In genomic region chr20:9460518-9460917, GRCh38 we compare ENCODE assay signal across 18 cellular contexts. TPM values are rescaled to one million over a fixed set of nuclear protein-coding genes. Genes with fewer than 3 reads are reported as not detected.
DNase-seq lines count a peak whose midpoint lies in the region; TF ChIP-seq lines count a peak whose summit lies in the region.
"Had no signal": no experiment of that assay in that cellular context is flagged by ENCODE, and none has a peak within 500 bp of the region (broad histone marks: within the 10 kb centered on the region; RNA-seq: fewer than 3 reads in every experiment).

No MANE protein-coding gene starts in this region.

- H3K36me3 ChIP-seq in BLaER1, result no peaks in the 10 kb centered on the region

- H3K9ac ChIP-seq in BLaER1, result no peak overlapping the region

- POLR2A ChIA-PET in activated CD4-positive, alpha-beta memory T cell treated with anti-CD3 and anti-CD28 coated beads, Interleukin-2, amount 10 ng/mL, durations not matched to agents 7 days and 5 days (lab: Charles Lee), result no interaction called here

- TF ChIP-seq CTCF in cardiac fibroblast (IDR thresholded peaks at IDR 0.05; ENCODE audit: low read depth, low read length), result no peak

- H3K36me3 Mint-ChIP-seq in activated naive CD4-positive, alpha-beta T cell treated with anti-CD3 and anti-CD28 coated beads, Interleukin-2, amount 10 ng/mL, durations not matched to agents 7 days and 5 days, result no peaks in the 10 kb centered on the region
- H3K36me3 Mint-ChIP-seq in activated CD4-positive, alpha-beta memory T cell treated with anti-CD3 and anti-CD28 coated beads, Interleukin-2, amount 10 ng/mL, durations not matched to agents 7 days and 5 days (ENCODE audit: low read depth), result no peaks in the 10 kb centered on the region

- H4K20me1 ChIP-seq in BLaER1, result no peaks in the 10 kb centered on the region

- CTCF ChIA-PET in activated naive CD4-positive, alpha-beta T cell treated with anti-CD3 and anti-CD28 coated beads, Interleukin-2, amount 10 ng/mL, durations not matched to agents 7 days and 5 days (lab: Charles Lee), result no interaction called here
- CTCF ChIA-PET in activated CD4-positive, alpha-beta memory T cell treated with anti-CD3 and anti-CD28 coated beads, Interleukin-2, amount 10 ng/mL, durations not matched to agents 7 days and 5 days (lab: Charles Lee), result no interaction called here

- H3K4me3 Mint-ChIP-seq in activated naive CD4-positive, alpha-beta T cell treated with anti-CD3 and anti-CD28 coated beads, Interleukin-2, amount 10 ng/mL, durations not matched to agents 7 days and 5 days, result no peak overlapping the region
- no peak overlapping the region for H3K4me3 Mint-ChIP-seq in activated CD4-positive, alpha-beta memory T cell treated with anti-CD3 and anti-CD28 coated beads, Interleukin-2, amount 10 ng/mL, durations not matched to agents 7 days and 5 days
- H3K4me3 Mint-ChIP-seq: activated CD8-positive, alpha-beta T cell treated with anti-CD3 and anti-CD28 coated beads for 36 hours had no signal

- peaks cover 4% of the 10 kb centered on the region for H3K9me3 Mint-ChIP-seq in activated naive CD4-positive, alpha-beta T cell treated with anti-CD3 and anti-CD28 coated beads, Interleukin-2, amount 10 ng/mL, durations not matched to agents 7 days and 5 days
- H3K9me3 Mint-ChIP-seq in activated CD4-positive, alpha-beta memory T cell treated with anti-CD3 and anti-CD28 coated beads, Interleukin-2, amount 10 ng/mL, durations not matched to agents 7 days and 5 days, result peaks cover 3% of the 10 kb centered on the region

- peak; percentile 82 for DNase-seq in M059J (ENCODE audit: low read depth)
- DNase-seq in cardiac fibroblast (ENCODE audit: low read depth in 2 of 2), result peak; percentile 44 to 63
- peak; percentile 49 to 82 for DNase-seq in lung microvascular endothelial cell (ENCODE audit: low read depth in 2 of 2)
- DNase-seq in activated naive CD4-positive, alpha-beta T cell treated with anti-CD3 and anti-CD28 coated beads, Interleukin-2, amount 10 ng/mL, durations not matched to agents 7 days and 5 days, result no peak
- DNase-seq in T-helper 1 cell, result no peak
- DNase-seq in activated gamma-delta T cell (lab: John Stamatoyannopoulos, UW), result no peak
- DNase-seq in activated CD4-positive, alpha-beta memory T cell treated with anti-CD3 and anti-CD28 coated beads, Interleukin-2, amount 10 ng/mL, durations not matched to agents 7 days and 5 days, result no peak
- DNase-seq: activated CD8-positive, alpha-beta T cell treated with anti-CD3 and anti-CD28 coated beads for 36 hours; activated effector memory CD4-positive, alpha-beta T cell treated with anti-CD3 and anti-CD28 coated beads, Interleukin-2, amount 50 U/mL, for 16 hours; cerebellar nuclear complex; NCI-H1417; NCI-H526; psoas muscle; RPMI8226; stomach; T-helper 9 cell had no signal

- no peaks in the 10 kb centered on the region for H3K4me1 Mint-ChIP-seq in activated naive CD4-positive, alpha-beta T cell treated with anti-CD3 and anti-CD28 coated beads, Interleukin-2, amount 10 ng/mL, durations not matched to agents 7 days and 5 days
- no peaks in the 10 kb centered on the region for H3K4me1 Mint-ChIP-seq in activated CD4-positive, alpha-beta memory T cell treated with anti-CD3 and anti-CD28 coated beads, Interleukin-2, amount 10 ng/mL, durations not matched to agents 7 days and 5 days

- H3K27me3 Mint-ChIP-seq in activated naive CD4-positive, alpha-beta T cell treated with anti-CD3 and anti-CD28 coated beads, Interleukin-2, amount 10 ng/mL, durations not matched to agents 7 days and 5 days, result no peaks in the 10 kb centered on the region
- H3K27me3 Mint-ChIP-seq in activated CD4-positive, alpha-beta memory T cell treated with anti-CD3 and anti-CD28 coated beads, Interleukin-2, amount 10 ng/mL, durations not matched to agents 7 days and 5 days, result no peaks in the 10 kb centered on the region
- H3K27me3 Mint-ChIP-seq: activated CD8-positive, alpha-beta T cell treated with anti-CD3 and anti-CD28 coated beads for 36 hours had no signal

- no peaks in the 10 kb centered on the region for H3K27me3 ChIP-seq in BLaER1
- H3K27me3 ChIP-seq: stomach had no signal

- peak overlapping the region; percentile 16 for H3K4me2 ChIP-seq in BLaER1

- H3K27ac ChIP-seq in BLaER1, result no peak overlapping the region
- H3K27ac ChIP-seq: psoas muscle, stomach had no signal

- H3K4me1 ChIP-seq in BLaER1, result peaks cover 51% of the 10 kb centered on the region
- H3K4me1 ChIP-seq: psoas muscle had no signal

- H3K9me3 ChIP-seq in BLaER1, result peaks cover 6% of the 10 kb centered on the region; the same call in 1 of the 2 replicates
- H3K9me3 ChIP-seq: psoas muscle, stomach had no signal

- H3K27ac Mint-ChIP-seq in activated naive CD4-positive, alpha-beta T cell treated with anti-CD3 and anti-CD28 coated beads, Interleukin-2, amount 10 ng/mL, durations not matched to agents 7 days and 5 days, result no peak overlapping the region
- H3K27ac Mint-ChIP-seq in activated CD4-positive, alpha-beta memory T cell treated with anti-CD3 and anti-CD28 coated beads, Interleukin-2, amount 10 ng/mL, durations not matched to agents 7 days and 5 days, result no peak overlapping the region
- H3K27ac Mint-ChIP-seq: activated CD8-positive, alpha-beta T cell treated with anti-CD3 and anti-CD28 coated beads for 36 hours had no signal

- no peak overlapping the region for H3K4me3 ChIP-seq in BLaER1
- H3K4me3 ChIP-seq in cardiac fibroblast (replicated peaks in 1 of 2; ENCODE audit: low read depth in 2 of 2, low read length in 2 of 2), result no peak overlapping the region
- H3K4me3 ChIP-seq: psoas muscle, stomach had no signal

RNA-seq across cellular contexts. Expression of gene LAMP5, which starts 53.9 kb away (rescaled TPM):
- total RNA-seq in M059J (2014; rRNA removed; shearing (Covaris generic)), result 0.12 and 0.54 TPM in 2 replicates
- total RNA-seq in lung microvascular endothelial cell, result 0.65 TPM in 1 of 2 replicates, not detected in the other
- total RNA-seq in activated CD4-positive, alpha-beta memory T cell treated with anti-CD3 and anti-CD28 coated beads, Interleukin-2, amount 10 ng/mL, durations not matched to agents 7 days and 5 days, result not detected
- total RNA-seq: activated CD8-positive, alpha-beta T cell treated with anti-CD3 and anti-CD28 coated beads for 36 hours; fibroblast of villous mesenchyme; psoas muscle had no signal

Comparison
In these comparisons a context has a peak if more than half of its experiments do, and no peak if none do; other contexts are left out.
1. DNase-seq: peak in M059J (single experiment), cardiac fibroblast (2 of 2) and lung microvascular endothelial cell (2 of 2); none in activated naive CD4-positive, alpha-beta T cell treated with anti-CD3 and anti-CD28 coated beads, Interleukin-2, amount 10 ng/mL, durations not matched to agents 7 days and 5 days (single experiment), T-helper 1 cell (0 of 5), activated gamma-delta T cell (single experiment) and activated CD4-positive, alpha-beta memory T cell treated with anti-CD3 and anti-CD28 coated beads, Interleukin-2, amount 10 ng/mL, durations not matched to agents 7 days and 5 days (single experiment).